ENCODE assay signal across 8 cellular contexts in genomic region chr4:99088485-99089365, GRCh38. TPM values are rescaled to one million over a fixed set of nuclear protein-coding genes. Genes with fewer than 3 reads are reported as not detected.
A peak's percentile ranks its signal among the peaks of the same experiment; 100 is the strongest.
DNase-seq lines count a peak whose midpoint lies in the region; ATAC-seq, FAIRE-seq and TF ChIP-seq lines count a peak whose summit lies in the region.

TSS of gene ADH5 (minus strand) at chr4:99088788. CDS start at chr4:99088700, 88 bp downstream.

- peaks cover 0 to 2% (median 0%) of the 10 kb centered on the region in 5 donors for H3K9me3 Mint-ChIP-seq in CD8-positive, alpha-beta memory T cell

- peak; percentile 83 to 94 (median 85) for DNase-seq in CD8-positive, alpha-beta memory T cell
- DNase-seq in HPDE6-E6E7 (ENCODE audit: extremely low spot score) (peak; percentile 67), H1 (ENCODE audit: low read depth in 1 of 2, low spot score in 2 of 2) (peak; percentile 44 to 84), mesenchymal stem cell (peak; percentile 87)
- peak; percentile 83 for DNase-seq in NK-92 treated with Interleukin-12 subunit alpha and Interleukin-12 subunit beta, amount 100 ng/mL, for 24 hours (lab: John Stamatoyannopoulos, UW)
- peak; percentile 78 to 83 (median 80) for DNase-seq in activated CD8-positive, alpha-beta memory T cell treated with anti-CD3 and anti-CD28 coated beads for 48 hours (ENCODE audit: low read depth in 2 of 3, low spot score in 2 of 3)
- DNase-seq in stimulated activated CD8-positive, alpha-beta memory T cell treated with anti-CD3 and anti-CD28 coated beads, Interleukin-12 subunit alpha, Interleukin-12 subunit beta, amount 100 ng/mL, for 24 hours (ENCODE audit: extremely low read depth) = peak; percentile 81

- peaks cover 7% of the 10 kb centered on the region for H3K23me2 ChIP-seq in H1 (ENCODE audit: low read depth, low read length)

- H3K4me2 ChIP-seq in H1 (ENCODE audit: insufficient read depth in 1 of 2, low read depth in 2 of 2, low read length in 2 of 2) (peak within 1 kb of the TSS; percentile 78 to 79), mesenchymal stem cell (ENCODE audit: low read length, poor library complexity, severe bottlenecking) (peak within 1 kb of the TSS; percentile 76)

- H4K8ac ChIP-seq in H1 (ENCODE audit: extremely low read depth, insufficient read depth, low read length) = peak within 1 kb of the TSS; percentile 98
- peak within 1 kb of the TSS; percentile 87 for H4K8ac ChIP-seq in mesenchymal stem cell (ENCODE audit: low read length)

- no peaks in the 10 kb centered on the region for H3K9me3 ChIP-seq in CD8-positive, alpha-beta memory T cell (ENCODE audit: low read length)
- H3K9me3 ChIP-seq in H1 (ENCODE audit: insufficient read depth in 2 of 2, low read depth in 1 of 2, low read length in 1 of 2) (no peaks in the 10 kb centered on the region), mesenchymal stem cell (ENCODE audit: control insufficient read depth, low read length) (no peaks in the 10 kb centered on the region)

- no peak for FAIRE-seq in H1 (lab: Jason Lieb, UNC)

- CTCF ChIA-PET in CD8-positive, alpha-beta memory T cell (lab: Charles Lee) = interaction anchor here (0.6 to 2.5 kb wide), 4 partner anchors 11 to 160 kb away, joined by 3 to 21 read pairs (median 6); partner anchors contain the start of genes EIF4E and METAP1
- CTCF ChIA-PET in H1 (lab: Charles Lee; ENCODE audit: partially characterized antibody) = interaction anchor here (0.8 to 1.9 kb wide), 7 partner anchors 19 to 374 kb away, joined by 3 to 8 read pairs (median 5); no protein-coding TSS in a partner anchor

- H3K14ac ChIP-seq in H1 (ENCODE audit: insufficient read length) (no peak within 1 kb of the TSS), mesenchymal stem cell (ENCODE audit: low read length in 2 of 2) (no peak within 1 kb of the TSS)

- peak within 1 kb of the TSS; percentile 86 to 97 (median 94) for H3K9ac ChIP-seq in H1 (replicated peaks in 1 of 4; ENCODE audit: extremely low read depth in 1 of 4, low read depth in 3 of 4, low read length in 3 of 4)
- H3K9ac ChIP-seq in mesenchymal stem cell (ENCODE audit: low read length) = peak within 1 kb of the TSS; percentile 98

- 0 out of 4 replicates have a peak, but pooled peaks of 1 of the 2 experiments have one; percentile 3 for TF ChIP-seq RAD21 in H1 (IDR thresholded peaks at IDR 0.05 in 1 of 2, conservative IDR thresholded peaks at IDR 0.05 in 1 of 2; ENCODE audit: low read depth in 2 of 2, low read length in 2 of 2)

- H2BK12ac ChIP-seq in H1 (ENCODE audit: low read depth, low read length) (peak within 1 kb of the TSS; percentile 20; the same call in 1 of the 2 replicates), mesenchymal stem cell (ENCODE audit: low read length in 2 of 2) (no peak within 1 kb of the TSS)

- H4K91ac ChIP-seq in H1 (replicated peaks; ENCODE audit: insufficient read length, low read length) (peak within 1 kb of the TSS; percentile 79), mesenchymal stem cell (ENCODE audit: low read length) (peak within 1 kb of the TSS; percentile 92)

- H2BK5ac ChIP-seq in H1 (ENCODE audit: low read depth, low read length) (peak within 1 kb of the TSS; percentile 91), mesenchymal stem cell (ENCODE audit: low read depth, low read length, poor library complexity, severe bottlenecking) (peak within 1 kb of the TSS; percentile 94)

- peak within 1 kb of the TSS; percentile 98 for H4K5ac ChIP-seq in H1 (ENCODE audit: insufficient read length, low read depth, low read length)

- H2BK15ac ChIP-seq in H1 (ENCODE audit: low read length) = 0 out of 2 replicates have a peak within 1 kb of the TSS, but pooled peaks have one; percentile 65
- peak within 1 kb of the TSS; percentile 100 for H2BK15ac ChIP-seq in mesenchymal stem cell (ENCODE audit: low read depth, poor library complexity, severe bottlenecking)

- no peak within 1 kb of the TSS for H3K23ac ChIP-seq in H1 (ENCODE audit: insufficient read length)
- peak within 1 kb of the TSS; percentile 74 to 86 for H3K23ac ChIP-seq in mesenchymal stem cell (ENCODE audit: low read length in 2 of 2)

- TF ChIP-seq EP300 in H1 (IDR thresholded peaks at IDR 0.05; ENCODE audit: borderline replicate concordance in 1 of 2, low read depth in 2 of 2, low read length in 2 of 2) = no peak

- peaks cover 49 to 64% (median 58%) of the 10 kb centered on the region in 3 donors for H3K4me1 Mint-ChIP-seq in CD8-positive, alpha-beta memory T cell

- ATAC-seq in GM19467 (IDR thresholded peaks at IDR 0.05; ENCODE audit: unreplicated experiment) = peak; percentile 82

- peaks cover 2% of the 10 kb centered on the region; the same call in 1 of the 2 replicates for H3K79me1 ChIP-seq in H1 (ENCODE audit: low read depth, low read length)
- peaks cover 5% of the 10 kb centered on the region for H3K79me1 ChIP-seq in mesenchymal stem cell (replicated peaks; ENCODE audit: low read length, poor library complexity, severe bottlenecking)

- peaks cover 15% of the 10 kb centered on the region for H3K4me1 ChIP-seq in CD8-positive, alpha-beta memory T cell (ENCODE audit: insufficient read depth, low read length)
- H3K4me1 ChIP-seq in H1 (replicated peaks in 1 of 4; ENCODE audit: control insufficient read depth in 3 of 4, insufficient read depth in 4 of 4, low read length in 3 of 4) (peaks cover 0 to 4% (median 1%) of the 10 kb centered on the region in 4 experiments; a peak in 1 of 7 replicates), mesenchymal stem cell (ENCODE audit: control insufficient read depth, insufficient read depth, low read depth, low read length) (peaks cover 9% of the 10 kb centered on the region)

- H3K27ac ChIP-seq in CD8-positive, alpha-beta memory T cell (ENCODE audit: low read depth, low read length) = peak within 1 kb of the TSS; percentile 85
- H3K27ac ChIP-seq in H1 (ENCODE audit: low read depth, low read length) (peak within 1 kb of the TSS; percentile 93), mesenchymal stem cell (ENCODE audit: low read length, poor library complexity, severe bottlenecking) (peak within 1 kb of the TSS; percentile 96)

- no peak within 1 kb of the TSS for H2BK120ac ChIP-seq in H1 (replicated peaks; ENCODE audit: low read depth, low read length)
- peak within 1 kb of the TSS; percentile 80 for H2BK120ac ChIP-seq in mesenchymal stem cell (ENCODE audit: low read depth, low read length)

- POLR2A ChIA-PET in CD8-positive, alpha-beta memory T cell (lab: Charles Lee) = interaction anchor here (0.5 to 2.8 kb wide), 13 partner anchors 15 to 946 kb away, joined by 3 to 35 read pairs (median 5); partner anchors contain the start of genes DNAJB14, EIF4E, METAP1 and RAP1GDS1
- POLR2A ChIA-PET in H1 (lab: Charles Lee; ENCODE audit: partially characterized antibody) = interaction anchor here (0.6 to 2.1 kb wide), 35 partner anchors 8 to 862 kb away, joined by 3 to 17 read pairs (median 3); partner anchors contain the start of genes EIF4E, H2AZ1, METAP1 and TRMT10A

- peak within 1 kb of the TSS; percentile 96 for H3K56ac ChIP-seq in H1 (replicated peaks; ENCODE audit: insufficient read length, low read depth, low read length)

- H4K20me1 ChIP-seq in H1 (replicated peaks in 1 of 2; ENCODE audit: control insufficient read depth in 1 of 2, insufficient read depth in 2 of 2, low read length in 2 of 2) = peaks cover 2% of the 10 kb centered on the region in 2 experiments

- no peak for TF ChIP-seq CTCF in H1 (IDR thresholded peaks at IDR 0.05; ENCODE audit: control extremely low read depth in 1 of 3, insufficient read depth in 1 of 3, low read depth in 1 of 3, low read length in 3 of 3)

- H3K4me3 ChIP-seq in CD8-positive, alpha-beta memory T cell (ENCODE audit: low read length) = peak within 1 kb of the TSS; percentile 97
- H3K4me3 ChIP-seq in H1 (ENCODE audit: extremely low read depth in 1 of 4, insufficient read depth in 2 of 4, low read depth in 3 of 4, low read length in 4 of 4) = peak within 1 kb of the TSS; percentile 63 to 94 (median 82)
- H3K4me3 ChIP-seq in mesenchymal stem cell (ENCODE audit: insufficient read depth in 1 of 2, low read depth in 1 of 2, low read length in 2 of 2) = peak within 1 kb of the TSS; percentile 86 to 96

- 1% methylated on average over 33 of the region's 53 CpGs; no CpG with 5 or more reads in 1 of the 2 experiments for WGBS in H1 (ENCODE audit: extremely low coverage in 1 of 2, insufficient coverage in 1 of 2, insufficient read length in 1 of 2, insufficient replicate concordance in 2 of 2, low coverage in 1 of 2, low lambda C conversion rate in 2 of 2, missing lambda C conversion rate in 1 of 2), 2 experiments
- WGBS in mesenchymal stem cell = under 1% methylated on average over 48 of the region's 53 CpGs

- no peaks in the 10 kb centered on the region for H3K27me3 Mint-ChIP-seq in CD8-positive, alpha-beta memory T cell

- H3K18ac ChIP-seq in H1 (ENCODE audit: extremely low read depth, low read length) (peak within 1 kb of the TSS; percentile 84), mesenchymal stem cell (ENCODE audit: low read depth in 1 of 2, low read length in 2 of 2) (peak within 1 kb of the TSS; percentile 95 to 98)

- no peak within 1 kb of the TSS for H2BK20ac ChIP-seq in H1 (ENCODE audit: low read length)

- H2AFZ ChIP-seq in H1 (ENCODE audit: low read length) = peak within 1 kb of the TSS; percentile 99
- H2AFZ ChIP-seq in mesenchymal stem cell (ENCODE audit: low read depth, low read length) = peak within 1 kb of the TSS; percentile 65

- H2AK5ac ChIP-seq in H1 (ENCODE audit: low read depth, low read length) (no peak within 1 kb of the TSS), mesenchymal stem cell (ENCODE audit: low read length, severe bottlenecking) (peak within 1 kb of the TSS; percentile 54)

- H3K79me2 ChIP-seq in H1 (ENCODE audit: control insufficient read depth in 1 of 2, insufficient read depth in 2 of 2, low read length in 2 of 2) = peaks cover 7 to 57% of the 10 kb centered on the region in 2 experiments; a peak in 3 of 4 replicates

- no peaks in the 10 kb centered on the region for H3K27me3 ChIP-seq in CD8-positive, alpha-beta memory T cell (ENCODE audit: insufficient read depth, low read length, poor library complexity, severe bottlenecking)
- H3K27me3 ChIP-seq in H1 (replicated peaks in 1 of 4; ENCODE audit: control insufficient read depth in 3 of 4, extremely low read depth in 1 of 4, insufficient read depth in 3 of 4, low read length in 3 of 4) (no peaks in the 10 kb centered on the region), mesenchymal stem cell (ENCODE audit: control insufficient read depth in 1 of 2, insufficient read depth in 1 of 2, low read length in 2 of 2) (no peaks in the 10 kb centered on the region)

- H3K27ac Mint-ChIP-seq in CD8-positive, alpha-beta memory T cell = peak within 1 kb of the TSS; percentile 94 to 99 (median 97)

- H3K36me3 ChIP-seq in CD8-positive, alpha-beta memory T cell (ENCODE audit: insufficient read depth, low read length) = peaks cover 17% of the 10 kb centered on the region
- H3K36me3 ChIP-seq in H1 (ENCODE audit: control insufficient read depth in 2 of 4, insufficient read depth in 4 of 4, low read length in 3 of 4) = peaks cover 4 to 21% (median 15%) of the 10 kb centered on the region in 4 experiments; a peak in 7 of 8 replicates
- peaks cover 11 to 31% of the 10 kb centered on the region in 2 experiments for H3K36me3 ChIP-seq in mesenchymal stem cell (ENCODE audit: control insufficient read depth in 1 of 2, insufficient read depth in 2 of 2, low read depth in 1 of 2, low read length in 2 of 2)

- peak; percentile 88 to 92 for TF ChIP-seq POLR2A in H1 (IDR thresholded peaks at IDR 0.05; ENCODE audit: control extremely low read depth in 1 of 2, low read depth in 2 of 2, low read length in 2 of 2)

- H3K4ac ChIP-seq in H1 (replicated peaks; ENCODE audit: insufficient read length, low read depth, low read length) = peak within 1 kb of the TSS; percentile 97
- H3K4ac ChIP-seq in mesenchymal stem cell (ENCODE audit: low read depth in 1 of 2, low read length in 2 of 2) = peak within 1 kb of the TSS; percentile 89 to 96

- H3K36me3 Mint-ChIP-seq in CD8-positive, alpha-beta memory T cell = peaks cover 0 to 35% (median 10%) of the 10 kb centered on the region in 3 donors

- H3K4me3 Mint-ChIP-seq in CD8-positive, alpha-beta memory T cell = peak within 1 kb of the TSS; percentile 96 to 99 (median 97)

RNA-seq across cellular contexts. Expression of gene ADH5, which starts in this region (rescaled TPM):
- 100 to 1,000 TPM; 113 to 116 TPM for total RNA-seq in CD8-positive, alpha-beta memory T cell
- polyA plus RNA-seq in CD8-positive, alpha-beta memory T cell = 127 TPM
- total RNA-seq in H1 (2021; fragmentation: NEBNext Ultra II Directional; extraction: Animal tissue kit (Norgen Biotek cat#: 25700)) = 322 and 327 TPM in 2 replicates
- polyA plus RNA-seq in H1 (2011; rRNA removed) = 139 and 223 TPM in 2 replicates
- 264 TPM for polyA plus RNA-seq in H1 (2011; cell fraction: cytosol; rRNA removed)
- polyA plus RNA-seq in H1 (2011; cell fraction: nucleus; rRNA removed) = 67.1 TPM
- 336 to 371 TPM (median 347 TPM) in 4 replicates for polyA plus RNA-seq in H1 (2012, experiment 1 of 2)
- polyA plus RNA-seq in H1 (2012, experiment 2 of 2) = 107 TPM
- polyA plus RNA-seq in H1 (2013, experiment 1 of 2) = 165 TPM
- polyA plus RNA-seq in H1 (2013, experiment 2 of 2) = 165 TPM
- polyA minus RNA-seq in H1 (2011; rRNA and poly(A)+ RNA removed) = 227 and 282 TPM in 2 replicates
- polyA minus RNA-seq in H1 (2011; cell fraction: cytosol; rRNA and poly(A)+ RNA removed) = 105 TPM
- 108 TPM for polyA minus RNA-seq in H1 (2011; cell fraction: nucleus; rRNA and poly(A)+ RNA removed)
- polyA plus RNA-seq in mesenchymal stem cell (2013, experiment 1 of 2) = 147 TPM
- polyA plus RNA-seq in mesenchymal stem cell (2013, experiment 2 of 2) = 161 TPM

Comparison
In these comparisons a context has a peak if more than half of its experiments do, and no peak if none do; other contexts are left out.
1. Peak in every context shown above with its lines: DNase-seq, ATAC-seq, H3K4me3 ChIP-seq and H3K27ac ChIP-seq.